Comparison of ENCODE assay signal across 7 cellular contexts in the genomic region with DNA sequence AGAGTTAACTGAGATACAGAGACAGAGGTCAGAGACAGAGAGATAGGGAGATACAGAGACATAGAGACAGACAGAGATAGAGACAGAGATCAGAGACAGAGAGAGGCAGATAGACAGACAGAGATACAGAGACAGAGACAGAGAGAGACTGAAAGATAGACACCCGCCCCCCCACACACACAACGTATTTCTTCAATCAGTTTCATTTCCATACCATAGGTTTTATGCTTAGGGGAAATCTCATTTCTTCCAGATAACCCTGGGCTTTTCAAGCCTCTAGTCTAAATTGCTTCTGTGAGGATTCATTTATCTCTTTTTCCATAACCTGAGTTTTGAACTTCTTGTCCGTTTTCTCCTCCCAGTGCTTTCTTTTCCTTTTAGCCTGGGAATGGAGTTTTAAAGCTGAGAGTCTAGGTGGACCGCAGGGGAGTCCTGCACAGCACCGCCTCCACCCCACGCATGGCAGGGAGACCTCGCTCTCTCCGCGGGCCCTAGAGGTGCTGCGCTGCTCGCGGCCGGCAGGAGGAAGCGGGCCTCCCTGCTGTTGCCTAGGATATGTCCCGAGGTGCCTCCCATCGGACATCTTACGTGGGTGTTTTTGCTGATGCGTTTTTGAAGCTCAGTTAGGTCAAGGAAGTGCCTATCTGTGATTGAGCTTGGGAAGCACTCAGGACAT.
DNase-seq lines count a peak whose midpoint lies in the region; ATAC-seq and TF ChIP-seq lines count a peak whose summit lies in the region.

No MANE protein-coding gene starts in this region.

- H3K36me3 ChIP-seq in ectodermal cell (ENCODE audit: control insufficient read depth, insufficient read depth, low read length): no peaks in the 10 kb centered on the region

- H3K27ac ChIP-seq in ectodermal cell (ENCODE audit: insufficient read depth, low read depth, low read length, poor library complexity, severe bottlenecking): no peak overlapping the region

- 16 to 20% methylated on average over 18 of the region's 18 CpGs for WGBS in ectodermal cell, 2 experiments

- H3K4me1 ChIP-seq in ectodermal cell (ENCODE audit: control insufficient read depth, insufficient read depth, low read length) (peaks cover 5% of the 10 kb centered on the region), mononuclear cell (ENCODE audit: insufficient read depth, low read length) (peaks cover 8% of the 10 kb centered on the region)

- ATAC-seq in GM21825 (IDR thresholded peaks at IDR 0.05; ENCODE audit: unreplicated experiment): peak; percentile 55
- peak; percentile 80 for ATAC-seq in activated CD4-positive, CD25-positive, alpha-beta regulatory T cell treated with anti-CD3 and anti-CD28 coated beads, Interleukin-2, amount 50 U/mL, for 24 hours

- H3K27me3 ChIP-seq in ectodermal cell (ENCODE audit: control insufficient read depth, insufficient read depth, low read length, poor library complexity, severe bottlenecking): peaks cover 9% of the 10 kb centered on the region
- peaks cover 21% of the 10 kb centered on the region for H3K27me3 ChIP-seq in mononuclear cell (ENCODE audit: insufficient read depth, low read length)

- H3K9me3 ChIP-seq in ectodermal cell (ENCODE audit: control insufficient read depth, low read length): no peaks in the 10 kb centered on the region
- H3K9me3 ChIP-seq in mononuclear cell (ENCODE audit: low read depth, low read length): no peaks in the 10 kb centered on the region

- TF ChIP-seq CTCF in GM12864 (IDR thresholded peaks at IDR 0.05; ENCODE audit: low read depth, low read length, missing control alignments): no peak

- H3K4me3 ChIP-seq in GM12864 (ENCODE audit: low read depth, low read length) (peak overlapping the region; percentile 32), ectodermal cell (ENCODE audit: insufficient read depth, low read depth, low read length) (peak overlapping the region; percentile 14), mononuclear cell (ENCODE audit: low read length) (peak overlapping the region; percentile 33)

- DNase-seq in GM12864 (ENCODE audit: low read depth): no peak
- DNase-seq in LoVo (ENCODE audit: low spot score): peak; percentile 71
- peak; percentile 23 for DNase-seq in stromal cell of bone marrow (ENCODE audit: low read depth)
